ENCODE assay signal across 8 cellular contexts in genomic region chr10:44960098-44960480, GRCh38. TPM values are rescaled to one million over a fixed set of nuclear protein-coding genes. Genes with fewer than 3 reads are reported as not detected.
DNase-seq lines count a peak whose midpoint lies in the region; ATAC-seq and TF ChIP-seq lines count a peak whose summit lies in the region.

No MANE protein-coding gene starts in this region.

- H3K4me1 ChIP-seq in ascending aorta (peaks cover 18 to 44% of the 10 kb centered on the region in 2 donors), right lobe of liver (peaks cover 0 to 60% (median 15%) of the 10 kb centered on the region in 4 donors), thoracic aorta (ENCODE audit: control insufficient read depth in 1 of 2, low read depth in 2 of 2) (peaks cover 28 to 69% of the 10 kb centered on the region in 2 donors)

- H3K9me3 ChIP-seq in ascending aorta (no peaks in the 10 kb centered on the region), right lobe of liver (no peaks in the 10 kb centered on the region), thoracic aorta (no peaks in the 10 kb centered on the region)

- H3K27ac ChIP-seq in ascending aorta (peak overlapping the region; percentile 46 to 90), right lobe of liver (peak overlapping the region; percentile 29 to 73 (median 71)), thoracic aorta (peak overlapping the region; percentile 39 to 65)

- intact Hi-C loops in ascending aorta (cut with DNase I) (no loop called here), right lobe of liver (cut with DNase I) (no loop called here)

- H3K27me3 ChIP-seq in ascending aorta (no peaks in the 10 kb centered on the region), right lobe of liver (no peaks in the 10 kb centered on the region), thoracic aorta (replicated peaks; ENCODE audit: insufficient read depth) (no peaks in the 10 kb centered on the region)

- no peak for DNase-seq in activated CD4-positive, alpha-beta T cell treated with anti-CD3 and anti-CD28 coated beads, Interleukin-2, amount 10 ng/mL, durations not matched to agents 7 days and 5 days
- DNase-seq in activated CD4-positive, alpha-beta T cell treated with anti-CD3 and anti-CD28 coated beads, Interleukin-2, amount 50 U/mL, for 48 hours: no peak
- DNase-seq in ascending aorta (ENCODE audit: low spot score in 2 of 2) (no peak), right lobe of liver (no peak), thoracic aorta (ENCODE audit: low spot score) (no peak), kidney tubule cell (ENCODE audit: low spot score) (no peak), hepatic stellate cell (ENCODE audit: low spot score) (no peak)

- no peak for ATAC-seq in right lobe of liver
- no peak for ATAC-seq in thoracic aorta (ENCODE audit: insufficient number of reproducible peaks, low FRiP score, low read depth)
- no peak for ATAC-seq in GM19452 (IDR thresholded peaks at IDR 0.05; ENCODE audit: unreplicated experiment)

- no peak for TF ChIP-seq POLR2A in right lobe of liver (IDR thresholded peaks at IDR 0.05)

- H3K4me3 Mint-ChIP-seq in activated CD4-positive, alpha-beta T cell treated with anti-CD3 and anti-CD28 coated beads, Interleukin-2, amount 10 ng/mL, durations not matched to agents 7 days and 5 days: peak overlapping the region; percentile 83

- H3K4me3 ChIP-seq in ascending aorta: peak overlapping the region; percentile 78 to 93
- peak overlapping the region; percentile 66 to 86 (median 81) for H3K4me3 ChIP-seq in right lobe of liver
- H3K4me3 ChIP-seq in thoracic aorta: peak overlapping the region; percentile 79

- no peaks in the 10 kb centered on the region for H3K36me3 ChIP-seq in ascending aorta
- no peaks in the 10 kb centered on the region for H3K36me3 ChIP-seq in right lobe of liver
- no peaks in the 10 kb centered on the region for H3K36me3 ChIP-seq in thoracic aorta

- WGBS in right lobe of liver (ENCODE audit: insufficient coverage, low coverage, low lambda C conversion rate, missing lambda C conversion rate): 21% methylated on average over 6 of the region's 8 CpGs

- H3K4me1 Mint-ChIP-seq in activated CD4-positive, alpha-beta T cell treated with anti-CD3 and anti-CD28 coated beads, Interleukin-2, amount 10 ng/mL, durations not matched to agents 7 days and 5 days: peaks cover 19% of the 10 kb centered on the region

- POLR2A ChIA-PET in activated CD4-positive, alpha-beta T cell treated with anti-CD3 and anti-CD28 coated beads, Interleukin-2, amount 10 ng/mL, durations not matched to agents 7 days and 5 days (lab: Charles Lee): no interaction called here

- TF ChIP-seq CTCF in ascending aorta (IDR thresholded peaks at IDR 0.05): no peak
- no peak for TF ChIP-seq CTCF in right lobe of liver (IDR thresholded peaks at IDR 0.05)
- TF ChIP-seq CTCF in thoracic aorta (IDR thresholded peaks at IDR 0.05): no peak

- H3K27ac Mint-ChIP-seq in activated CD4-positive, alpha-beta T cell treated with anti-CD3 and anti-CD28 coated beads, Interleukin-2, amount 10 ng/mL, durations not matched to agents 7 days and 5 days: no peak overlapping the region

- no peaks in the 10 kb centered on the region for H3K27me3 Mint-ChIP-seq in activated CD4-positive, alpha-beta T cell treated with anti-CD3 and anti-CD28 coated beads, Interleukin-2, amount 10 ng/mL, durations not matched to agents 7 days and 5 days

- H3K36me3 Mint-ChIP-seq in activated CD4-positive, alpha-beta T cell treated with anti-CD3 and anti-CD28 coated beads, Interleukin-2, amount 10 ng/mL, durations not matched to agents 7 days and 5 days (ENCODE audit: low read depth): peaks cover 12% of the 10 kb centered on the region

- peaks cover 3% of the 10 kb centered on the region for H3K9me3 Mint-ChIP-seq in activated CD4-positive, alpha-beta T cell treated with anti-CD3 and anti-CD28 coated beads, Interleukin-2, amount 10 ng/mL, durations not matched to agents 7 days and 5 days

- CTCF ChIA-PET in activated CD4-positive, alpha-beta T cell treated with anti-CD3 and anti-CD28 coated beads, Interleukin-2, amount 10 ng/mL, durations not matched to agents 7 days and 5 days (lab: Charles Lee): no interaction called here

RNA-seq across cellular contexts. Expression of gene RASSF4, which starts 0.5 kb away (rescaled TPM):
- total RNA-seq in activated CD4-positive, alpha-beta T cell treated with anti-CD3 and anti-CD28 coated beads, Interleukin-2, amount 10 ng/mL, durations not matched to agents 7 days and 5 days: under 1 TPM; 0.42 to 0.52 TPM
- total RNA-seq in ascending aorta: 40.0 TPM
- total RNA-seq in right lobe of liver: 10 to 100 TPM; 13.6 to 28.5 (median 19.6) TPM
- 10 to 100 TPM; 48.5 to 68.5 TPM for total RNA-seq in thoracic aorta

RNA-seq across cellular contexts. Expression of gene DEPP1, which starts 18.5 kb away (rescaled TPM):
- total RNA-seq in activated CD4-positive, alpha-beta T cell treated with anti-CD3 and anti-CD28 coated beads, Interleukin-2, amount 10 ng/mL, durations not matched to agents 7 days and 5 days: under 1 TPM; 0.22 to 0.33 TPM
- total RNA-seq in ascending aorta: 309 TPM
- total RNA-seq in right lobe of liver: 10 to 100 TPM in 5 of 6 experiments, 1 to 10 TPM in 1; 5.3 to 94.6 (median 71.5) TPM
- 100 to 1,000 TPM; 473 to 661 TPM for total RNA-seq in thoracic aorta

RNA-seq across cellular contexts. Expression of gene ZNF22, which starts 40.6 kb away (rescaled TPM):
- total RNA-seq in activated CD4-positive, alpha-beta T cell treated with anti-CD3 and anti-CD28 coated beads, Interleukin-2, amount 10 ng/mL, durations not matched to agents 7 days and 5 days: 10 to 100 TPM; 26.9 to 29.7 TPM
- total RNA-seq in ascending aorta (1.6 TPM), right lobe of liver (10 to 100 TPM; 10.3 to 25.2 (median 12.2) TPM), thoracic aorta (10 to 100 TPM; 16.6 to 20.7 TPM)

RNA-seq across cellular contexts. Expression of gene TMEM72, which starts 49.0 kb away (rescaled TPM):
- total RNA-seq in activated CD4-positive, alpha-beta T cell treated with anti-CD3 and anti-CD28 coated beads, Interleukin-2, amount 10 ng/mL, durations not matched to agents 7 days and 5 days: not detected
- total RNA-seq in ascending aorta (not detected), right lobe of liver (not detected), thoracic aorta (not detected)

Comparison
In these comparisons a context has a peak if more than half of its experiments do, and no peak if none do; other contexts are left out.
1. RNA of gene RASSF4, which starts 0.5 kb away (total RNA-seq): 48.5 to 68.5 TPM in thoracic aorta, 40.0 TPM in ascending aorta (single experiment) and 13.6 to 28.5 TPM in right lobe of liver; 0.42 to 0.52 TPM in activated CD4-positive, alpha-beta T cell treated with anti-CD3 and anti-CD28 coated beads, Interleukin-2, amount 10 ng/mL, durations not matched to agents 7 days and 5 days; every median in the first group is over 4 times any median in the second.
2. RNA of gene DEPP1, which starts 18.5 kb away (total RNA-seq): 473 to 661 TPM in thoracic aorta, 309 TPM in ascending aorta (single experiment) and 5.3 to 94.6 TPM in right lobe of liver; 0.22 to 0.33 TPM in activated CD4-positive, alpha-beta T cell treated with anti-CD3 and anti-CD28 coated beads, Interleukin-2, amount 10 ng/mL, durations not matched to agents 7 days and 5 days; every median in the first group is over 4 times any median in the second.
3. Peak in every context shown above with its lines, with median percentiles within 50 percentile points of each other: H3K27ac ChIP-seq and H3K4me3 ChIP-seq.